In the genomic region with DNA sequence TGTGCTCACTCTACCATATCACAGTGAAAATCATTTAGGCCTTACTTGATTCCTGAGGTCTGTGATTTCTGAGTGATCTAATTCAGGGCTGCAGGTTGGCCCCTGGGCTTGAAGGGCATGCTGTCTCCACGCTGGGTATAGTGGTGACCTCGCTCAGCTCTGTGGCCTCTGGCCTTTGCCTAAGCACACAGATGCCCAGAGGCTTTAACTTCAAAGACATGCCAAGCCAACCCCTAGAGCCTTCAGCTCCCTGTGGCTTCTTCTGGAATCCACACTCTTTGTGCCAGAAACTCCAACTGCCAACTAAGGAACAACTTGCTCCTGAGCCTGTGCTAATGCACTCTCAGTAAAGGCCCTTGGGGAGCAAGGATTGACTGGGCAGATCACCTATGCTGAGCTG, we compare ENCODE assay signal across 25 cellular contexts.
"Had no signal": no experiment of that assay in that cellular context is flagged by ENCODE, and none has a peak within 500 bp of the region (broad histone marks: within the 10 kb centered on the region; RNA-seq: fewer than 3 reads in every experiment).

No MANE protein-coding gene starts in this region.

- H3K4me3 ChIP-seq: ascending aorta, colonic mucosa, esophagus squamous epithelium, gastroesophageal sphincter had no signal

- H3K27ac ChIP-seq: brain microvascular endothelial cell, colonic mucosa, epithelial cell of prostate, esophagus squamous epithelium, gastroesophageal sphincter had no signal

- H3K36me3 ChIP-seq: ascending aorta, brain microvascular endothelial cell, colonic mucosa, esophagus squamous epithelium, gastroesophageal sphincter had no signal

- H3K27me3 ChIP-seq: ascending aorta, brain microvascular endothelial cell, colonic mucosa, esophagus squamous epithelium, gastroesophageal sphincter had no signal

- H3K27ac Mint-ChIP-seq: activated CD4-positive, alpha-beta memory T cell treated with anti-CD3 and anti-CD28 coated beads, Interleukin-2, amount 10 ng/mL, durations not matched to agents 7 days and 5 days; activated CD4-positive, alpha-beta T cell treated with anti-CD3 and anti-CD28 coated beads, Interleukin-2, amount 10 ng/mL, durations not matched to agents 7 days and 5 days; activated naive CD8-positive, alpha-beta T cell; activated T-helper 17 cell treated with anti-CD3 and anti-CD28 coated beads, Interleukin-2, amount 50 U/mL, for 72 hours had no signal

- H3K9me3 ChIP-seq: ascending aorta, colonic mucosa, esophagus squamous epithelium, gastroesophageal sphincter had no signal

- ATAC-seq: activated T-cell treated with anti-CD3 and anti-CD28 coated beads, Interleukin-2, amount 50 U/mL, for 4 hours; activated T-helper 17 cell treated with anti-CD3 and anti-CD28 coated beads, Interleukin-2, amount 50 U/mL, for 72 hours; gastroesophageal sphincter had no signal

- H3K27me3 Mint-ChIP-seq: activated CD4-positive, alpha-beta memory T cell treated with anti-CD3 and anti-CD28 coated beads, Interleukin-2, amount 10 ng/mL, durations not matched to agents 7 days and 5 days; activated CD4-positive, alpha-beta T cell treated with anti-CD3 and anti-CD28 coated beads, Interleukin-2, amount 10 ng/mL, durations not matched to agents 7 days and 5 days; activated naive CD8-positive, alpha-beta T cell had no signal

- H3K4me1 ChIP-seq: ascending aorta, colonic mucosa had no signal

- H3K4me1 Mint-ChIP-seq: activated CD4-positive, alpha-beta memory T cell treated with anti-CD3 and anti-CD28 coated beads, Interleukin-2, amount 10 ng/mL, durations not matched to agents 7 days and 5 days; activated CD4-positive, alpha-beta T cell treated with anti-CD3 and anti-CD28 coated beads, Interleukin-2, amount 10 ng/mL, durations not matched to agents 7 days and 5 days; activated T-helper 17 cell treated with anti-CD3 and anti-CD28 coated beads, Interleukin-2, amount 50 U/mL, for 72 hours had no signal

- H3K4me3 Mint-ChIP-seq: activated CD4-positive, alpha-beta memory T cell treated with anti-CD3 and anti-CD28 coated beads, Interleukin-2, amount 10 ng/mL, durations not matched to agents 7 days and 5 days; activated CD4-positive, alpha-beta T cell treated with anti-CD3 and anti-CD28 coated beads, Interleukin-2, amount 10 ng/mL, durations not matched to agents 7 days and 5 days; activated naive CD8-positive, alpha-beta T cell; activated T-cell treated with anti-CD3 and anti-CD28 coated beads, Interleukin-2, amount 50 U/mL, for 4 hours; activated T-helper 17 cell treated with anti-CD3 and anti-CD28 coated beads, Interleukin-2, amount 50 U/mL, for 72 hours had no signal

- H3K9me3 Mint-ChIP-seq: activated CD4-positive, alpha-beta memory T cell treated with anti-CD3 and anti-CD28 coated beads, Interleukin-2, amount 10 ng/mL, durations not matched to agents 7 days and 5 days; activated CD4-positive, alpha-beta T cell treated with anti-CD3 and anti-CD28 coated beads, Interleukin-2, amount 10 ng/mL, durations not matched to agents 7 days and 5 days; activated T-cell treated with anti-CD3 and anti-CD28 coated beads, Interleukin-2, amount 50 U/mL, for 4 hours; activated T-helper 17 cell treated with anti-CD3 and anti-CD28 coated beads, Interleukin-2, amount 50 U/mL, for 72 hours had no signal

- H3K36me3 Mint-ChIP-seq: activated naive CD8-positive, alpha-beta T cell had no signal

- DNase-seq: activated CD4-positive, alpha-beta memory T cell treated with anti-CD3 and anti-CD28 coated beads, Interleukin-2, amount 10 ng/mL, durations not matched to agents 7 days and 5 days; activated CD4-positive, alpha-beta T cell treated with anti-CD3 and anti-CD28 coated beads for 1 hour; activated CD4-positive, alpha-beta T cell treated with anti-CD3 and anti-CD28 coated beads for 4 hours; activated CD4-positive, alpha-beta T cell treated with anti-CD3 and anti-CD28 coated beads, Interleukin-2, amount 10 ng/mL, durations not matched to agents 7 days and 5 days; activated CD4-positive, alpha-beta T cell treated with anti-CD3 and anti-CD28 coated beads, Interleukin-2, amount 50 U/mL, for 4 hours; activated CD8-positive, alpha-beta memory T cell treated with anti-CD3 and anti-CD28 coated beads, Interleukin-2, amount 50 U/mL, for 48 hours; activated effector memory CD4-positive, alpha-beta T cell treated with Interleukin-2 at 50 U/mL for 16 hours; activated gamma-delta T cell treated with Interleukin-2 at 50 U/mL for 16 hours; activated naive CD4-positive, alpha-beta T cell treated with anti-CD3 and anti-CD28 coated beads, Interleukin-2, amount 50 U/mL, for 16 hours; activated naive CD4-positive, alpha-beta T cell treated with Interleukin-2 at 50 U/mL for 16 hours; activated T-cell treated with anti-CD3 and anti-CD28 coated beads for 4 hours; activated T-cell treated with anti-CD3 and anti-CD28 coated beads, Interleukin-2, amount 50 U/mL, for 4 hours; amniotic stem cell; brain microvascular endothelial cell; caudate nucleus; colonic mucosa; effector CD8-positive, alpha-beta T cell; esophagus squamous epithelium; foreskin melanocyte; T-helper 2 cell had no signal
